In the genomic region with DNA sequence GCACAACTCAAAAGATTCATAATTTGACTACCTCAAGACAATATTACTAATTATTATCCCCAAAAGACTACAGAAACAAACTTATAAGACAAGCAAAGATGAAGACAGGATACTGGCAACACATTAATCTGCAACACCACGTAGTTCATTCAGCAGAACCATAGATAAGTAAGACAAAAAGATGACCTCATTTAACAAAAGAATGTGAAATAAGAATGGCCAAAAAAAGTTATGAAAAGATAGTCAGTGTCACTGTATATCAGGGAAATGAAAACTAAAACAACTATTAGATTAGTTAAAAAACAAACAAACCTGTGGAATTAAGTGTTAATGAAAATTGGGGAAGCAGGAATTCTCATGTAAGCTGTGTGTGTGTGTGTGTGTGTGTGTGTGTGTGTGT, we compare ENCODE assay signal across 24 cellular contexts.
"Had no signal": no experiment of that assay in that cellular context is flagged by ENCODE, and none has a peak within 500 bp of the region (broad histone marks: within the 10 kb centered on the region; RNA-seq: fewer than 3 reads in every experiment).

No MANE protein-coding gene starts in this region.

- H3K9me3 ChIP-seq: MG63 had no signal

- FAIRE-seq: HTR-8/SVneo had no signal

- DNase-seq: Karpas-422, KG1, MG63, NCI-H1092, NCI-H1105 treated with DMSO at 0.1 percent for 48 hours, NCI-H1417 treated with DMSO at 0.1 percent for 48 hours, NCI-H146, NCI-H1694 treated with DMSO at 0.1 percent for 48 hours, NCI-H1930, NCI-H2081, NCI-H2107, NCI-H2227 treated with DMSO at 0.1 percent for 48 hours, NCI-H446, NCI-H510A, NCI-H524 treated with DMSO at 0.1 percent for 48 hours, NCI-H69, NCI-H774, PC-3, SHP77 had no signal

- H3K27me3 ChIP-seq: MG63 had no signal

- H3K4me3 ChIP-seq: MG63, SK-N-MC had no signal

- H3K27ac ChIP-seq: HL-60, RWPE1, SK-N-MC had no signal

- ATAC-seq: Panc1, PC-3 had no signal
